In genomic region chr3:172319653-172320052, GRCh38 we compare ENCODE assay signal across 15 cellular contexts.
DNase-seq lines count a peak whose midpoint lies in the region; ATAC-seq and TF ChIP-seq lines count a peak whose summit lies in the region.
"Had no signal": no experiment of that assay in that cellular context is flagged by ENCODE, and none has a peak within 500 bp of the region (broad histone marks: within the 10 kb centered on the region; RNA-seq: fewer than 3 reads in every experiment).

No MANE protein-coding gene starts in this region.

- peak overlapping the region; percentile 57 to 98 (median 97) for H3K27ac Mint-ChIP-seq in nephron
- H3K27ac Mint-ChIP-seq: activated CD8-positive, alpha-beta T cell treated with anti-CD3 and anti-CD28 coated beads, Interleukin-2, amount 10 ng/mL, durations not matched to agents 7 days and 5 days; GM23338 had no signal

- no peaks in the 10 kb centered on the region for H3K27me3 Mint-ChIP-seq in nephron (ENCODE audit: low read depth)

- ATAC-seq in Right ventricle myocardium superior (ENCODE audit: poor library complexity) (peak; percentile 57), HG02885 (IDR thresholded peaks at IDR 0.05; ENCODE audit: poor library complexity, unreplicated experiment) (no peak)
- ATAC-seq: activated CD8-positive, alpha-beta T cell treated with anti-CD3 and anti-CD28 coated beads, Interleukin-2, amount 10 ng/mL, durations not matched to agents 7 days and 5 days; GM23338 had no signal

- peak overlapping the region in 2 of 3 experiments; percentile 16 to 65 for H3K4me3 Mint-ChIP-seq in nephron
- H3K4me3 Mint-ChIP-seq: activated CD8-positive, alpha-beta T cell treated with anti-CD3 and anti-CD28 coated beads, Interleukin-2, amount 10 ng/mL, durations not matched to agents 7 days and 5 days; GM23338 had no signal

- H3K27me3 ChIP-seq in ascending aorta (no peaks in the 10 kb centered on the region), tibial artery (no peaks in the 10 kb centered on the region)
- H3K27me3 ChIP-seq: BLaER1 had no signal

- TF ChIP-seq CTCF in ascending aorta (IDR thresholded peaks at IDR 0.05) (no peak), nephron (IDR thresholded peaks at IDR 0.05; ENCODE audit: unreplicated experiment in 3 of 3) (no peak), tibial artery (IDR thresholded peaks at IDR 0.05) (no peak)

- H3K9me3 Mint-ChIP-seq in nephron: no peaks in the 10 kb centered on the region
- H3K9me3 Mint-ChIP-seq: GM23338 had no signal

- H3K27ac ChIP-seq in ascending aorta (peak overlapping the region; percentile 80 to 84), tibial artery (peak overlapping the region; percentile 74 to 79)
- H3K27ac ChIP-seq: BLaER1 had no signal

- peaks cover 59% of the 10 kb centered on the region for H3K4me1 Mint-ChIP-seq in nephron

- peaks cover 0 to 2% of the 10 kb centered on the region in 2 donors for H3K36me3 ChIP-seq in ascending aorta
- peaks cover 0 to 6% (median 5%) of the 10 kb centered on the region in 3 donors for H3K36me3 ChIP-seq in tibial artery

- peaks cover 67% of the 10 kb centered on the region for H3K36me3 Mint-ChIP-seq in nephron (ENCODE audit: low read depth)

- H3K4me3 ChIP-seq in ascending aorta: no peak overlapping the region
- no peak overlapping the region for H3K4me3 ChIP-seq in tibial artery
- H3K4me3 ChIP-seq: BLaER1, GM23338 had no signal

- intact Hi-C loops in ascending aorta (cut with DNase I) (loop anchor here (5.0 to 10.0 kb wide), 7 partner anchors 62 to 512 kb away; no protein-coding TSS in a partner anchor), Right ventricle myocardium superior (cut with DNase I) (no loop called here), tibial artery (cut with DNase I; ENCODE audit: low total_unique reads) (loop anchor here (5.0 to 10.0 kb wide), 2 partner anchors 57 to 115 kb away; no protein-coding TSS in a partner anchor)

- DNase-seq in ascending aorta (ENCODE audit: low spot score in 2 of 2) (peak in 1 of 2 donors; percentile 65), Right ventricle myocardium superior (no peak), tibial artery (no peak), NCI-H82 (lab: John Stamatoyannopoulos, UW) (no peak), T-helper 1 cell (no peak), HUDEP-2 (lab: John Stamatoyannopoulos, UW; ENCODE audit: unreplicated experiment in 76 of 76) (no peak)
- DNase-seq: activated CD8-positive, alpha-beta T cell treated with anti-CD3 and anti-CD28 coated beads, Interleukin-2, amount 10 ng/mL, durations not matched to agents 7 days and 5 days; activated gamma-delta T cell treated with Interleukin-2 at 50 U/mL for 16 hours; NCI-H2081 treated with DMSO at 0.1 percent for 48 hours; NCI-H748 treated with DMSO at 0.1 percent for 48 hours; stimulated activated CD4-positive, alpha-beta T cell treated with anti-CD3 and anti-CD28 coated beads, Interleukin-4, amount 100 ng/mL, for 24 hours had no signal

- peaks cover 4 to 72% of the 10 kb centered on the region in 2 donors for H3K4me1 ChIP-seq in ascending aorta
- H3K4me1 ChIP-seq in tibial artery: peaks cover 0 to 90% (median 62%) of the 10 kb centered on the region in 4 donors

- no peaks in the 10 kb centered on the region for H3K9me3 ChIP-seq in ascending aorta
- H3K9me3 ChIP-seq in tibial artery: no peaks in the 10 kb centered on the region
- H3K9me3 ChIP-seq: BLaER1 had no signal
